19 cellular contexts compared by ENCODE assay signal in genomic region chr2:227036527-227036926, GRCh38.
DNase-seq lines count a peak whose midpoint lies in the region; FAIRE-seq and TF ChIP-seq lines count a peak whose summit lies in the region.
"Had no signal": no experiment of that assay in that cellular context is flagged by ENCODE, and none has a peak within 500 bp of the region (broad histone marks: within the 10 kb centered on the region; RNA-seq: fewer than 3 reads in every experiment).

No MANE protein-coding gene starts in this region.

- no TSS peak for BruUV-seq in MCF 10A (replicated peaks; lab: Mats Ljungman, UMichigan)

- no peaks in the 10 kb centered on the region for H3K4me1 ChIP-seq in tibial nerve
- H3K4me1 ChIP-seq: BLaER1 treated with 17β-estradiol and CSF1 and Interleukin-3, amounts not matched to agents 10 nM and 100 nM had no signal

- no peak for FAIRE-seq in GM19239 (lab: Jason Lieb, UNC)
- FAIRE-seq: GM12878, H1 had no signal

- H3K27me3 Mint-ChIP-seq in MCF 10A (ENCODE audit: insufficient read depth, unreplicated experiment) = peaks cover 12% of the 10 kb centered on the region
- H3K27me3 Mint-ChIP-seq: B cell had no signal

- intact Hi-C loops in MCF 10A (cut with micrococcal nuclease) = loop anchor here (10.0 kb wide), 1 partner anchor 68 kb away; no protein-coding TSS in a partner anchor

- H3K4me3 ChIP-seq in tibial nerve = no peak overlapping the region
- H3K4me3 ChIP-seq: BLaER1 treated with 17β-estradiol and CSF1 and Interleukin-3, amounts not matched to agents 10 nM and 100 nM; GM12878 had no signal

- H3K27ac Mint-ChIP-seq in MCF 10A (ENCODE audit: low read depth, unreplicated experiment) = no peak overlapping the region
- H3K27ac Mint-ChIP-seq: B cell; CD4-positive, CD25-positive, alpha-beta regulatory T cell; CD8-positive, alpha-beta memory T cell; H9 had no signal

- TF ChIP-seq CTCF in tibial nerve (IDR thresholded peaks at IDR 0.05) = no peak
- TF ChIP-seq CTCF in MCF 10A (IDR thresholded peaks at IDR 0.05; ENCODE audit: unreplicated experiment) = no peak

- DNase-seq in NCI-H1417 (lab: John Stamatoyannopoulos, UW) (peak in 2 of 3 experiments; percentile 45 to 80), NCI-H1417 treated with DMSO at 0.1 percent for 48 hours (lab: John Stamatoyannopoulos, UW) (no peak), NCI-H1105 (lab: John Stamatoyannopoulos, UW) (peak; percentile 55), NCI-H2227 (lab: John Stamatoyannopoulos, UW; ENCODE audit: unreplicated experiment) (peak; percentile 20), NCI-H69 (lab: John Stamatoyannopoulos, UW) (peak; percentile 60), tibial nerve (ENCODE audit: low spot score in 2 of 2) (no peak), MCF 10A (ENCODE audit: unreplicated experiment) (no peak), GM19239 (ENCODE audit: insufficient read length, low spot score) (no peak)
- DNase-seq: CD4-positive, CD25-positive, alpha-beta regulatory T cell; CD8-positive, alpha-beta memory T cell; COR-L47; DMS153; DND-41; EL; H9 had no signal

- no peak for TF ChIP-seq EP300 in tibial nerve (IDR thresholded peaks at IDR 0.05)

- CTCF ChIA-PET in MCF 10A (lab: Yijun Ruan, JAX) = interaction anchor here (0.6 kb wide), 1 partner anchor 236 kb away, joined by 3 read pairs; no protein-coding TSS in a partner anchor

- no peaks in the 10 kb centered on the region for H3K4me1 Mint-ChIP-seq in MCF 10A (ENCODE audit: insufficient read depth, unreplicated experiment)
- H3K4me1 Mint-ChIP-seq: B cell; CD4-positive, CD25-positive, alpha-beta regulatory T cell; CD8-positive, alpha-beta memory T cell had no signal

- TF ChIP-seq POLR2A in tibial nerve (IDR thresholded peaks at IDR 0.05) = no peak

- H3K36me3 ChIP-seq in tibial nerve = no peaks in the 10 kb centered on the region
- H3K36me3 ChIP-seq: BLaER1 treated with 17β-estradiol and CSF1 and Interleukin-3, amounts not matched to agents 10 nM and 100 nM had no signal

- no peaks in the 10 kb centered on the region for H3K27me3 ChIP-seq in tibial nerve
- H3K27me3 ChIP-seq: BLaER1 treated with 17β-estradiol and CSF1 and Interleukin-3, amounts not matched to agents 10 nM and 100 nM had no signal

- H3K27ac ChIP-seq in tibial nerve = no peak overlapping the region
- H3K27ac ChIP-seq: BLaER1 treated with 17β-estradiol and CSF1 and Interleukin-3, amounts not matched to agents 10 nM and 100 nM had no signal

- 75 to 79% methylated on average over 3 of the region's 3 CpGs for WGBS in tibial nerve, 2 donors

- no peaks in the 10 kb centered on the region for H3K9me3 ChIP-seq in tibial nerve
- H3K9me3 ChIP-seq: BLaER1 treated with 17β-estradiol and CSF1 and Interleukin-3, amounts not matched to agents 10 nM and 100 nM had no signal

- no peaks in the 10 kb centered on the region for H3K9me3 Mint-ChIP-seq in MCF 10A (ENCODE audit: unreplicated experiment)
- H3K9me3 Mint-ChIP-seq: H9 had no signal

- no peak overlapping the region for H3K4me3 Mint-ChIP-seq in MCF 10A (ENCODE audit: unreplicated experiment)
- H3K4me3 Mint-ChIP-seq: B cell; CD4-positive, CD25-positive, alpha-beta regulatory T cell; CD8-positive, alpha-beta memory T cell; H9 had no signal

- no peaks in the 10 kb centered on the region for H3K36me3 Mint-ChIP-seq in MCF 10A (ENCODE audit: insufficient read depth, unreplicated experiment)
- H3K36me3 Mint-ChIP-seq: CD4-positive, CD25-positive, alpha-beta regulatory T cell; CD8-positive, alpha-beta memory T cell had no signal

- POLR2A ChIA-PET in MCF 10A (lab: Yijun Ruan, JAX) = no interaction called here

Comparison
In these comparisons a context has a peak if more than half of its experiments do, and no peak if none do; other contexts are left out.
1. DNase-seq: peak in NCI-H1417 (2 of 3), NCI-H1105 (single experiment), NCI-H2227 (single experiment) and NCI-H69 (single experiment); none in NCI-H1417 treated with DMSO at 0.1 percent for 48 hours (single experiment), tibial nerve (0 of 2), MCF 10A (single experiment) and GM19239 (single experiment).